1 cellular context compared by ENCODE assay signal in genomic region chr2:47211497-47212011, GRCh38.
TF ChIP-seq lines count a peak whose summit lies in the region.

No MANE protein-coding gene starts in this region.

TF ChIP-seq in SK-N-SH treated with all-trans-retinoic acid at 6 μM for 48 hours, 23 proteins besides CTCF, POLR2A, EP300 and RAD21 (continued from another document):
- TF ChIP-seq TOX (CRISPR knock-in tag; IDR thresholded peaks at IDR 0.05; ENCODE audit: borderline replicate concordance) (no peak), TCF4 (CRISPR knock-in tag; IDR thresholded peaks at IDR 0.05; ENCODE audit: borderline replicate concordance) (no peak), ZNF70 (CRISPR knock-in tag; IDR thresholded peaks at IDR 0.05) (no peak), OSR1 (CRISPR knock-in tag; IDR thresholded peaks at IDR 0.05) (no peak), SNAI2 (CRISPR knock-in tag; IDR thresholded peaks at IDR 0.05) (no peak), ESRRG (CRISPR knock-in tag; IDR thresholded peaks at IDR 0.05) (no peak), BACH2 (CRISPR knock-in tag; IDR thresholded peaks at IDR 0.05; ENCODE audit: borderline replicate concordance) (no peak)
